Comparison of ENCODE assay signal across 28 cellular contexts in genomic region chr17:50003916-50004315, GRCh38. TPM values are rescaled to one million over a fixed set of nuclear protein-coding genes. Genes with fewer than 3 reads are reported as not detected.
"Had no signal": no experiment of that assay in that cellular context is flagged by ENCODE, and none has a peak within 500 bp of the region (broad histone marks: within the 10 kb centered on the region; RNA-seq: fewer than 3 reads in every experiment).

No MANE protein-coding gene starts in this region.

- FAIRE-seq: colon, kidney had no signal

- H3K4me2 ChIP-seq: hepatocyte had no signal

- H3K36me3 Mint-ChIP-seq: natural killer cell had no signal

- H3K27ac Mint-ChIP-seq: natural killer cell; stimulated activated naive B cell treated with anti-CD40 and anti-IgM and Interleukin-4, amounts not matched to agents 10 μg/mL and 1 μg/mL and 100 μg/mL, for 72 hours; stimulated activated naive CD8-positive, alpha-beta T cell treated with anti-CD3 and anti-CD28 coated beads, Interleukin-15, Interleukin-2, amounts not matched to agents 100 ng/mL and 50 ng/mL, for 24 hours had no signal

- H3K79me2 ChIP-seq: hepatocyte had no signal

- H3K4me1 ChIP-seq: gastroesophageal sphincter, heart left ventricle, left ventricle myocardium inferior, lower lobe of right lung, prostate gland, spleen, transverse colon, upper lobe of right lung, vagina had no signal

- H3K36me3 ChIP-seq: gastroesophageal sphincter, heart left ventricle, left ventricle myocardium inferior, lower lobe of right lung, neutrophil, prostate gland, spleen, suprapubic skin, transverse colon, upper lobe of right lung, vagina had no signal

- H2AFZ ChIP-seq: hepatocyte had no signal

- H3K4me3 Mint-ChIP-seq: natural killer cell; stimulated activated naive B cell treated with anti-CD40 and anti-IgM and Interleukin-4, amounts not matched to agents 10 μg/mL and 1 μg/mL and 100 μg/mL, for 72 hours; stimulated activated naive CD8-positive, alpha-beta T cell treated with anti-CD3 and anti-CD28 coated beads, Interleukin-15, Interleukin-2, amounts not matched to agents 100 ng/mL and 50 ng/mL, for 24 hours had no signal

- H3K4me3 ChIP-seq: dorsolateral prefrontal cortex, gastroesophageal sphincter, heart left ventricle, hepatocyte, left ventricle myocardium inferior, lower lobe of right lung, prostate gland, skin epidermis, spleen, suprapubic skin, transverse colon, upper lobe of right lung, vagina had no signal

- H3K4me1 Mint-ChIP-seq: natural killer cell had no signal

- H3K27ac ChIP-seq: dorsolateral prefrontal cortex, epithelial cell of prostate, gastroesophageal sphincter, heart left ventricle, hepatocyte, left ventricle myocardium inferior, lower lobe of right lung, neutrophil, prostate gland, skin epidermis, spleen, suprapubic skin, transverse colon, upper lobe of right lung, vagina had no signal

- H3K27me3 ChIP-seq: vagina had no signal

- DNase-seq: cerebellar nuclear complex; dorsolateral prefrontal cortex; effector CD4-positive, alpha-beta T cell; foreskin fibroblast; heart left ventricle; kidney; left cardiac atrium; left ventricle myocardium inferior; lower lobe of right lung; natural killer cell; right cardiac atrium; spleen; stimulated activated naive B cell treated with anti-CD40 and anti-IgM and Interleukin-4, amounts not matched to agents 10 μg/mL and 1 μg/mL and 100 μg/mL, for 72 hours; transverse colon had no signal

- ATAC-seq: esophagus mucosa; gastroesophageal sphincter; heart left ventricle; left cardiac atrium; lower lobe of right lung; natural killer cell; right cardiac atrium; stimulated activated naive B cell treated with anti-CD40 and anti-IgM and Interleukin-4, amounts not matched to agents 10 μg/mL and 1 μg/mL and 100 μg/mL, for 72 hours; upper lobe of right lung had no signal

- H3K9me3 ChIP-seq: lower lobe of right lung, neutrophil, prostate gland, suprapubic skin, transverse colon, upper lobe of right lung, vagina had no signal

RNA-seq across cellular contexts. Expression of gene DLX3, which starts 8.9 kb away (rescaled TPM):
- total RNA-seq: gastroesophageal sphincter, left ventricle myocardium inferior, mononuclear cell, natural killer cell, spleen, transverse colon had no signal
- polyA plus RNA-seq: neural cell had no signal

RNA-seq across cellular contexts. Expression of gene DLX4, which starts 34.9 kb away (rescaled TPM):
- total RNA-seq: left ventricle myocardium inferior, prostate gland, transverse colon had no signal
- polyA plus RNA-seq: neural cell had no signal
